Comparison of ENCODE assay signal across 8 cellular contexts in the genomic region with DNA sequence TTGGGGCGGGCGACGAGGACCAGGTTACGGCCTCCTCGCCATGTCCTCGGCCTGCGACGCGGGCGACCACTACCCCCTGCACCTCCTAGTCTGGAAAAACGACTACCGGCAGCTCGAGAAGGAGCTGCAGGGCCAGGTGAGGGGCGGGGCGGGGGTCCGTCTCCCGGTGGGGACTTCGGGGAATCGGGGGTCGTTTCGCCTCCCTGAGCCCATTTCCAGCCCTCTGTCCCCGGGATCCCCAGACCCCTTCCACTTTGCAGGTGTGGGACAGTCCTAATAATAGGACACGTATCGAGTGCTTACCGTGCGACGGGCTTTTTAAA. TPM values are rescaled to one million over a fixed set of nuclear protein-coding genes. Genes with fewer than 3 reads are reported as not detected.
DNase-seq lines count a peak whose midpoint lies in the region; ATAC-seq and TF ChIP-seq lines count a peak whose summit lies in the region.

No MANE protein-coding gene starts in this region.

- no peaks in the 10 kb centered on the region for H3K9me3 Mint-ChIP-seq in IgD-negative memory B cell
- H3K9me3 Mint-ChIP-seq in naive thymus-derived CD8-positive, alpha-beta T cell, result no peaks in the 10 kb centered on the region

- POLR2A ChIA-PET in AG04449 (lab: Yijun Ruan, JAX), result interaction anchor here (0.8 to 1.7 kb wide), 6 partner anchors 12 to 281 kb away, joined by 3 to 5 read pairs (median 4); no protein-coding TSS in a partner anchor
- POLR2A ChIA-PET in naive thymus-derived CD8-positive, alpha-beta T cell (lab: Charles Lee), result interaction anchor here (0.6 to 1.7 kb wide), 7 partner anchors 12 to 1330 kb away, joined by 3 to 5 read pairs (median 3); a partner anchor contains a TSS

- TF ChIP-seq CTCF in AG04449 (IDR thresholded peaks at IDR 0.05; ENCODE audit: insufficient read depth, low read length, missing control alignments), result no peak
- no peak for TF ChIP-seq CTCF in colonic mucosa (IDR thresholded peaks at IDR 0.05)

- H3K36me3 Mint-ChIP-seq in IgD-negative memory B cell, result peaks cover 6% of the 10 kb centered on the region
- peaks cover 0 to 4% (median 0%) of the 10 kb centered on the region in 3 donors for H3K36me3 Mint-ChIP-seq in naive thymus-derived CD8-positive, alpha-beta T cell

- H3K27ac Mint-ChIP-seq in IgD-negative memory B cell, result peak overlapping the region; percentile 94 to 99 (median 97)
- H3K27ac Mint-ChIP-seq in naive thymus-derived CD8-positive, alpha-beta T cell, result peak overlapping the region; percentile 83 to 99 (median 94)

- H3K4me3 Mint-ChIP-seq in IgD-negative memory B cell, result peak overlapping the region; percentile 97 to 100 (median 98)
- peak overlapping the region; percentile 93 to 100 (median 99) for H3K4me3 Mint-ChIP-seq in naive thymus-derived CD8-positive, alpha-beta T cell

- H3K36me3 ChIP-seq in colonic mucosa, result no peaks in the 10 kb centered on the region

- H3K4me1 ChIP-seq in colonic mucosa, result peaks cover 20% of the 10 kb centered on the region

- peak overlapping the region; percentile 88 to 89 for H3K9ac ChIP-seq in colonic mucosa (ENCODE audit: low read depth in 2 of 2, low read length in 2 of 2)

- no peaks in the 10 kb centered on the region for H3K9me3 ChIP-seq in colonic mucosa

- CTCF ChIA-PET in AG04449 (lab: Yijun Ruan, JAX), result no interaction called here

- peak overlapping the region; percentile 60 for H3K27ac ChIP-seq in colonic mucosa

- ATAC-seq in naive thymus-derived CD8-positive, alpha-beta T cell, result no peak
- no peak for ATAC-seq in GM18502 (IDR thresholded peaks at IDR 0.05; ENCODE audit: poor library complexity, unreplicated experiment)

- in situ Hi-C loops in ACHN (cut with HindIII; ENCODE audit: low pct_ligation_motif_present, low pct_unique_long_range_greater_than_20kb, low sequenced_read_pairs), result no loop called here

- peaks cover 45 to 53% (median 49%) of the 10 kb centered on the region in 3 donors for H3K4me1 Mint-ChIP-seq in IgD-negative memory B cell
- H3K4me1 Mint-ChIP-seq in naive thymus-derived CD8-positive, alpha-beta T cell, result peaks cover 25 to 82% (median 64%) of the 10 kb centered on the region in 4 donors

- no peak for DNase-seq in AG04449 (ENCODE audit: low read depth, low spot score)
- no peak for DNase-seq in colonic mucosa
- DNase-seq in naive thymus-derived CD8-positive, alpha-beta T cell, result peak in 1 of 10 donors; percentile 14
- DNase-seq in KG1 (lab: John Stamatoyannopoulos, UW), result no peak
- no peak for DNase-seq in activated gamma-delta T cell treated with Interleukin-2 at 50 U/mL for 16 hours
- DNase-seq in ACHN, result no peak

- no peaks in the 10 kb centered on the region for H3K27me3 Mint-ChIP-seq in IgD-negative memory B cell
- H3K27me3 Mint-ChIP-seq in naive thymus-derived CD8-positive, alpha-beta T cell, result no peaks in the 10 kb centered on the region

- intact Hi-C loops in colonic mucosa (cut with DNase I), result loop anchor here (10.0 kb wide), 1 partner anchor 65 kb away; no protein-coding TSS in a partner anchor

- H3K27me3 ChIP-seq in colonic mucosa, result no peaks in the 10 kb centered on the region

- H3K4me3 ChIP-seq in AG04449 (ENCODE audit: low read depth, low read length) (peak overlapping the region; percentile 87), colonic mucosa (peak overlapping the region; percentile 91)

RNA-seq across cellular contexts. Expression of a gene that starts 0.4 kb away (rescaled TPM):
- polyA plus RNA-seq in IgD-negative memory B cell, result 156 TPM
- 10 to 100 TPM; 39.9 to 69.1 TPM for total RNA-seq in colonic mucosa
- total RNA-seq in naive thymus-derived CD8-positive, alpha-beta T cell, result 10 to 100 TPM; 56.8 to 61.7 TPM
- 10 to 100 TPM; 37.0 to 45.9 (median 40.1) TPM for polyA plus RNA-seq in naive thymus-derived CD8-positive, alpha-beta T cell

RNA-seq across cellular contexts. Expression of a gene that starts 3.4 kb away (rescaled TPM):
- polyA plus RNA-seq in IgD-negative memory B cell, result 93.4 TPM
- total RNA-seq in colonic mucosa, result 10 to 100 TPM; 23.3 to 26.8 TPM
- total RNA-seq in naive thymus-derived CD8-positive, alpha-beta T cell, result 100 to 1,000 TPM in 1 of 2 experiments, 10 to 100 TPM in 1; 99.0 to 102 TPM
- polyA plus RNA-seq in naive thymus-derived CD8-positive, alpha-beta T cell, result 10 to 100 TPM; 54.9 to 67.4 (median 57.6) TPM

RNA-seq across cellular contexts. Expression of a gene that starts 48.7 kb away (rescaled TPM):
- polyA plus RNA-seq in IgD-negative memory B cell, result 14.1 TPM
- 1 to 10 TPM; 7.2 to 8.4 TPM for total RNA-seq in colonic mucosa
- 10 to 100 TPM; 20.2 to 22.3 TPM for total RNA-seq in naive thymus-derived CD8-positive, alpha-beta T cell
- 10 to 100 TPM; 15.6 to 19.2 (median 18.8) TPM for polyA plus RNA-seq in naive thymus-derived CD8-positive, alpha-beta T cell
